In genomic region chr3:126057547-126057819, GRCh38 we compare ENCODE assay signal across 18 cellular contexts.
"Had no signal": no experiment of that assay in that cellular context is flagged by ENCODE, and none has a peak within 500 bp of the region (broad histone marks: within the 10 kb centered on the region; RNA-seq: fewer than 3 reads in every experiment).

No MANE protein-coding gene starts in this region.

- H3K27ac Mint-ChIP-seq: activated naive CD8-positive, alpha-beta T cell treated with anti-CD3 and anti-CD28 coated beads, Interleukin-2, amount 10 ng/mL, durations not matched to agents 7 days and 5 days; mesothelial cell of epicardium; T-cell had no signal

- DNase-seq: activated CD4-positive, alpha-beta T cell treated with anti-CD3 and anti-CD28 coated beads, Interleukin-2, amount 50 U/mL, for 4 hours; activated naive CD4-positive, alpha-beta T cell; activated naive CD8-positive, alpha-beta T cell treated with anti-CD3 and anti-CD28 coated beads, Interleukin-2, amount 10 ng/mL, durations not matched to agents 7 days and 5 days; activated T-cell treated with anti-CD3 and anti-CD28 coated beads for 4 hours; dermis blood vessel endothelial cell; islet precursor cell; stimulated activated CD4-positive, alpha-beta T cell treated with anti-CD3 and anti-CD28 coated beads, Interleukin-15, amount 100 ng/mL, for 24 hours; stimulated activated CD4-positive, alpha-beta T cell treated with anti-CD3 and anti-CD28 coated beads, Interleukin-4, amount 100 ng/mL, for 24 hours; stimulated activated naive CD4-positive, alpha-beta T cell; T-cell; T1000 had no signal

- H3K27me3 ChIP-seq: ascending aorta, ovary, tibial nerve, vagina had no signal

- H3K27ac ChIP-seq: ascending aorta, epithelial cell of prostate, ovary, tibial nerve, vagina had no signal

- H3K9me3 Mint-ChIP-seq: activated naive CD8-positive, alpha-beta T cell treated with anti-CD3 and anti-CD28 coated beads, Interleukin-2, amount 10 ng/mL, durations not matched to agents 7 days and 5 days; mesothelial cell of epicardium; T-cell had no signal

- H3K4me1 ChIP-seq: ascending aorta had no signal

- H3K9me3 ChIP-seq: ascending aorta, ovary, tibial nerve, vagina had no signal

- H3K4me3 Mint-ChIP-seq: activated naive CD8-positive, alpha-beta T cell treated with anti-CD3 and anti-CD28 coated beads, Interleukin-2, amount 10 ng/mL, durations not matched to agents 7 days and 5 days; mesothelial cell of epicardium; T-cell had no signal

- H3K36me3 ChIP-seq: ovary, vagina had no signal

- H3K4me3 ChIP-seq: ascending aorta, ovary, tibial nerve, vagina had no signal

- H3K36me3 Mint-ChIP-seq: activated naive CD8-positive, alpha-beta T cell treated with anti-CD3 and anti-CD28 coated beads, Interleukin-2, amount 10 ng/mL, durations not matched to agents 7 days and 5 days had no signal

- ATAC-seq: activated CD4-positive, CD25-positive, alpha-beta regulatory T cell treated with anti-CD3 and anti-CD28 coated beads, Interleukin-2, amount 50 U/mL, for 24 hours; T-cell had no signal

- H3K27me3 Mint-ChIP-seq: activated naive CD8-positive, alpha-beta T cell treated with anti-CD3 and anti-CD28 coated beads, Interleukin-2, amount 10 ng/mL, durations not matched to agents 7 days and 5 days; T-cell had no signal
